Comparison of ENCODE assay signal across 15 cellular contexts in the genomic region with DNA sequence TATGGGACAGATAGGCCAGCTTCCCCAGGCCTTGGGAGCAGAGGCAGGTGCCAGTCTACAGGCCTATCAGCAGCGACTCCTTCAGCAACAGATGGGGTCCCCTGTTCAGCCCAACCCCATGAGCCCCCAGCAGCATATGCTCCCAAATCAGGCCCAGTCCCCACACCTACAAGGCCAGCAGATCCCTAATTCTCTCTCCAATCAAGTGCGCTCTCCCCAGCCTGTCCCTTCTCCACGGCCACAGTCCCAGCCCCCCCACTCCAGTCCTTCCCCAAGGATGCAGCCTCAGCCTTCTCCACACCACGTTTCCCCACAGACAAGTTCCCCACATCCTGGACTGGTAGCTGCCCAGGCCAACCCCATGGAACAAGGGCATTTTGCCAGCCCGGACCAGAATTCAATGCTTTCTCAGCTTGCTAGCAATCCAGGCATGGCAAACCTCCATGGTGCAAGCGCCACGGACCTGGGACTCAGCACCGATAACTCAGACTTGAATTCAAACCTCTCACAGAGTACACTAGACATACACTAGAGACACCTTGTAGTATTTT. TPM values are rescaled to one million over a fixed set of nuclear protein-coding genes. Genes with fewer than 3 reads are reported as not detected.
DNase-seq lines count a peak whose midpoint lies in the region; ATAC-seq, FAIRE-seq and TF ChIP-seq lines count a peak whose summit lies in the region.
"Had no signal": no experiment of that assay in that cellular context is flagged by ENCODE, and none has a peak within 500 bp of the region (broad histone marks: within the 10 kb centered on the region; RNA-seq: fewer than 3 reads in every experiment).

No MANE protein-coding gene starts in this region.

- no peaks in the 10 kb centered on the region for H3K4me1 ChIP-seq in right lobe of liver

- no peak for DNase-seq in activated naive CD4-positive, alpha-beta T cell (lab: John Stamatoyannopoulos, UW)
- DNase-seq in bronchial epithelial cell (ENCODE audit: low read depth) (no peak), right lobe of liver (peak; percentile 64 to 91 (median 83)), type B pancreatic cell (ENCODE audit: extremely low spot score, unreplicated experiment) (no peak), NCI-H187 treated with DMSO at 0.1 percent for 48 hours (lab: John Stamatoyannopoulos, UW) (no peak), NCI-H1105 treated with DMSO at 0.1 percent for 48 hours (lab: John Stamatoyannopoulos, UW) (no peak), activated gamma-delta T cell (lab: John Stamatoyannopoulos, UW) (no peak)
- DNase-seq: immature natural killer cell, KG1, NCI-H1930 had no signal

- peak; percentile 43 for FAIRE-seq in bronchial epithelial cell (lab: Jason Lieb, UNC)
- FAIRE-seq: colon had no signal

- H3K27ac Mint-ChIP-seq in activated naive CD4-positive, alpha-beta T cell treated with anti-CD3 and anti-CD28 coated beads, Interleukin-2, amount 50 U/mL, for 24 hours = peak overlapping the region; percentile 84
- H3K27ac Mint-ChIP-seq in type B pancreatic cell = peak overlapping the region; percentile 72
- H3K27ac Mint-ChIP-seq: activated T-helper 2 cell treated with anti-CD3 and anti-CD28 coated beads, Interferon-gamma antibody, Interleukin-2, Interleukin-4, amounts not matched to agents 10 μg/mL and 5 μg/mL and 100 μg/mL, durations not matched to agents 14 hours and 24 hours and 36 hours had no signal

- H3K27ac ChIP-seq in right lobe of liver = no peak overlapping the region
- H3K27ac ChIP-seq: SK-N-MC had no signal

- no peak overlapping the region for H3K4me3 ChIP-seq in bronchial epithelial cell (ENCODE audit: low read depth, low read length)
- no peak overlapping the region for H3K4me3 ChIP-seq in right lobe of liver
- H3K4me3 ChIP-seq: SK-N-MC, smooth muscle cell had no signal

- H3K27me3 ChIP-seq in bronchial epithelial cell (ENCODE audit: control insufficient read depth, insufficient read depth, low read length) = no peaks in the 10 kb centered on the region
- H3K27me3 ChIP-seq in right lobe of liver = no peaks in the 10 kb centered on the region

- no peaks in the 10 kb centered on the region for H3K9me3 Mint-ChIP-seq in activated naive CD4-positive, alpha-beta T cell treated with anti-CD3 and anti-CD28 coated beads, Interleukin-2, amount 50 U/mL, for 24 hours
- H3K9me3 Mint-ChIP-seq in type B pancreatic cell = peaks cover 3% of the 10 kb centered on the region
- H3K9me3 Mint-ChIP-seq: activated T-helper 2 cell treated with anti-CD3 and anti-CD28 coated beads, Interferon-gamma antibody, Interleukin-2, Interleukin-4, amounts not matched to agents 10 μg/mL and 5 μg/mL and 100 μg/mL, durations not matched to agents 14 hours and 24 hours and 36 hours; immature natural killer cell had no signal

- no peaks in the 10 kb centered on the region for H3K9me3 ChIP-seq in right lobe of liver

- H3K4me1 Mint-ChIP-seq in activated naive CD4-positive, alpha-beta T cell treated with anti-CD3 and anti-CD28 coated beads, Interleukin-2, amount 50 U/mL, for 24 hours = peaks cover 21% of the 10 kb centered on the region
- no peaks in the 10 kb centered on the region for H3K4me1 Mint-ChIP-seq in type B pancreatic cell (ENCODE audit: unreplicated experiment)

- H3K27me3 Mint-ChIP-seq in activated naive CD4-positive, alpha-beta T cell treated with anti-CD3 and anti-CD28 coated beads, Interleukin-2, amount 50 U/mL, for 24 hours = no peaks in the 10 kb centered on the region
- no peaks in the 10 kb centered on the region for H3K27me3 Mint-ChIP-seq in type B pancreatic cell

- H3K4me3 Mint-ChIP-seq in activated naive CD4-positive, alpha-beta T cell treated with anti-CD3 and anti-CD28 coated beads, Interleukin-2, amount 50 U/mL, for 24 hours = no peak overlapping the region
- no peak overlapping the region for H3K4me3 Mint-ChIP-seq in type B pancreatic cell
- H3K4me3 Mint-ChIP-seq: immature natural killer cell had no signal

- intact Hi-C loops in right lobe of liver (cut with DNase I) = no loop called here

- peaks cover 10% of the 10 kb centered on the region for H3K36me3 Mint-ChIP-seq in activated naive CD4-positive, alpha-beta T cell treated with anti-CD3 and anti-CD28 coated beads, Interleukin-2, amount 50 U/mL, for 24 hours
- H3K36me3 Mint-ChIP-seq in type B pancreatic cell = peaks cover 37% of the 10 kb centered on the region

- TF ChIP-seq CTCF in bronchial epithelial cell (IDR thresholded peaks at IDR 0.05; ENCODE audit: insufficient read depth, low read length, severe bottlenecking) (no peak), right lobe of liver (IDR thresholded peaks at IDR 0.05) (no peak), type B pancreatic cell (conservative IDR thresholded peaks at IDR 0.05) (no peak)

- ATAC-seq in right lobe of liver = peak; percentile 32 to 75 (median 68)

- 55% methylated on average over 7 of the region's 8 CpGs for WGBS in right lobe of liver (ENCODE audit: insufficient coverage, low coverage, low lambda C conversion rate, missing lambda C conversion rate)

- TF ChIP-seq POLR2A in right lobe of liver (IDR thresholded peaks at IDR 0.05) = no peak

- H3K36me3 ChIP-seq in bronchial epithelial cell (ENCODE audit: control insufficient read depth, insufficient read depth, low read length) = peaks cover 20% of the 10 kb centered on the region
- H3K36me3 ChIP-seq in right lobe of liver = peaks cover 10 to 61% (median 33%) of the 10 kb centered on the region in 4 donors

RNA-seq across cellular contexts. Expression of a gene that starts 26.6 kb away (rescaled TPM):
- total RNA-seq in bronchial epithelial cell (8.2 and 10.8 TPM in 2 replicates), right lobe of liver (10 to 100 TPM in 4 of 6 experiments, 1 to 10 TPM in 2; 6.6 to 11.7 (median 10.4) TPM), type B pancreatic cell (ENCODE audit: low replicate concordance) (24.5 and 32.7 TPM in 2 replicates)

Comparison
In these comparisons a context has a peak if more than half of its experiments do, and no peak if none do; other contexts are left out.
1. DNase-seq: peak in right lobe of liver (3 of 3); none in activated naive CD4-positive, alpha-beta T cell (0 of 4), bronchial epithelial cell (single experiment), type B pancreatic cell (single experiment), NCI-H187 treated with DMSO at 0.1 percent for 48 hours (single experiment), NCI-H1105 treated with DMSO at 0.1 percent for 48 hours (single experiment) and activated gamma-delta T cell (single experiment).